ENCODE assay signal across 8 cellular contexts in the genomic region with DNA sequence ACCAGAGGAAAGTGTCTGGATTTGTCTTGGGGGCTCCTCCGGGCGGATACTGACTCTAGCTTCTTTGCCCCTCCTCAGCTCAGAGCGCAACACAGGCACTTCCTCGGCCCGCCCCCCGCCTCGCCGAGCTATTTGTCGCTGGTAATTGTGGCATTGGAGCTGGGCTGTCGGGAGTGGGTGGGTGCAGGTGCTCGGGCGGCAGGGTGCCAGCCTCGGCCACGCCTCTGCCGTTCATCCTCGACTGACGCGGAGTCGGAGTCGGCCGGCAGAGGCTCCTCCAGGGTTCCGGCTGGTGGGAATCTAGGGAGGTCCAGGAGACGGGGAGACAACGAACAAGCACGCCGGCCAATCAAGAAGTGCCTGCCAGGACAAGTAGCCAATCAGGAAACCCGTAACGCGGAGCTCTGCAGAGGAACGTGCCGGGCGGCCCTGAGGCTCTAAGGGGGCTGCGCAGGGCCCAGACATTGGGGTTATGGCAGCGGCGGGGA. TPM values are rescaled to one million over a fixed set of nuclear protein-coding genes. Genes with fewer than 3 reads are reported as not detected.
DNase-seq lines count a peak whose midpoint lies in the region; ATAC-seq, FAIRE-seq and TF ChIP-seq lines count a peak whose summit lies in the region.

No MANE protein-coding gene starts in this region.

- H3K4me3 ChIP-seq in left lung: no peak overlapping the region

- no peak for FAIRE-seq in GM12892 (lab: Jason Lieb, UNC)

- peak; percentile 55 to 72 for ATAC-seq in activated CD4-positive, CD25-positive, alpha-beta regulatory T cell treated with anti-CD3 and anti-CD28 coated beads, Interleukin-2, amount 50 U/mL, for 24 hours
- peak; percentile 59 for ATAC-seq in left lung
- ATAC-seq in GM21381 (IDR thresholded peaks at IDR 0.05; ENCODE audit: unreplicated experiment): no peak

- peaks cover 0 to 8% of the 10 kb centered on the region in 2 donors for H3K4me1 ChIP-seq in left lung

- H3K27ac ChIP-seq in left lung: no peak overlapping the region

- H3K36me3 ChIP-seq in left lung: peaks cover 0 to 7% of the 10 kb centered on the region in 2 donors

- H3K27me3 ChIP-seq in left lung: peaks cover 0 to 19% of the 10 kb centered on the region in 2 donors

- no peak for TF ChIP-seq CTCF in left lung (IDR thresholded peaks at IDR 0.05)

- DNase-seq in Daoy (ENCODE audit: low read depth) (peak; percentile 71), NCI-H2029 (lab: John Stamatoyannopoulos, UW) (peak; percentile 71), dermis blood vessel endothelial cell (peak; percentile 76), left lung (peak; percentile 56 to 66), GM12892 (ENCODE audit: insufficient read length) (no peak)
- peak; percentile 35 for DNase-seq in stimulated activated naive CD4-positive, alpha-beta T cell treated with Interleukin-2 at 50 U/mL for 16 hours (lab: John Stamatoyannopoulos, UW)

- no peaks in the 10 kb centered on the region for H3K9me3 ChIP-seq in left lung

- intact Hi-C loops in left lung (cut with DNase I): no loop called here

- TF ChIP-seq POLR2A in GM12892 (IDR thresholded peaks at IDR 0.05; ENCODE audit: low read depth, low read length): no peak

RNA-seq across cellular contexts. Expression of a gene that starts 3.9 kb away (rescaled TPM):
- not detected in 2 replicates for total RNA-seq in Daoy (2014; rRNA removed; shearing (Covaris generic))
- total RNA-seq in dermis blood vessel endothelial cell (0.05 TPM in 1 of 2 replicates, not detected in the other), left lung (1 to 10 TPM; 1.0 to 1.6 TPM)
- 1.4 TPM for polyA plus RNA-seq in GM12892 (2012; ENCODE audit: missing spikeins)

RNA-seq across cellular contexts. Expression of a gene that starts 6.1 kb away (rescaled TPM):
- total RNA-seq in Daoy (2014; rRNA removed; shearing (Covaris generic)): 0.74 TPM in 1 of 2 replicates, not detected in the other
- 0.19 and 0.85 TPM in 2 replicates for total RNA-seq in dermis blood vessel endothelial cell
- 10 to 100 TPM in 1 of 2 donors, 1 to 10 TPM in 1; 7.6 to 25.4 TPM for total RNA-seq in left lung
- 6.9 TPM for polyA plus RNA-seq in GM12892 (2012; ENCODE audit: missing spikeins)

RNA-seq across cellular contexts. Expression of a gene that starts 26.8 kb away (rescaled TPM):
- total RNA-seq in Daoy (2014; rRNA removed; shearing (Covaris generic)): 24.9 and 32.2 TPM in 2 replicates
- total RNA-seq in dermis blood vessel endothelial cell (13.4 and 17.6 TPM in 2 replicates), left lung (10 to 100 TPM; 28.2 to 35.2 TPM)
- 27.5 TPM for polyA plus RNA-seq in GM12892 (2012; ENCODE audit: missing spikeins)

RNA-seq across cellular contexts. Expression of a gene that starts 35.4 kb away (rescaled TPM):
- 145 TPM in 2 replicates for total RNA-seq in Daoy (2014; rRNA removed; shearing (Covaris generic))
- total RNA-seq in dermis blood vessel endothelial cell: 58.9 and 95.6 TPM in 2 replicates
- total RNA-seq in left lung: 100 to 1,000 TPM in 1 of 2 donors, 10 to 100 TPM in 1; 77.9 to 104 TPM
- 300 TPM for polyA plus RNA-seq in GM12892 (2012; ENCODE audit: missing spikeins)

RNA-seq across cellular contexts. Expression of a gene that starts 41.3 kb away (rescaled TPM):
- total RNA-seq in Daoy (2014; rRNA removed; shearing (Covaris generic)): 97.1 and 133 TPM in 2 replicates
- total RNA-seq in dermis blood vessel endothelial cell (66.4 and 102 TPM in 2 replicates), left lung (1,000 to 10,000 TPM in 1 of 2 donors, 100 to 1,000 TPM in 1; 998 to 2,737 TPM)
- polyA plus RNA-seq in GM12892 (2012; ENCODE audit: missing spikeins): 61.8 TPM
